Comparison of ENCODE assay signal across 8 cellular contexts in genomic region chr7:151315038-151315655, GRCh38. TPM values are rescaled to one million over a fixed set of nuclear protein-coding genes. Genes with fewer than 3 reads are reported as not detected.
A peak's percentile ranks its signal among the peaks of the same experiment; 100 is the strongest.
DNase-seq lines count a peak whose midpoint lies in the region; ATAC-seq and TF ChIP-seq lines count a peak whose summit lies in the region.

No MANE protein-coding gene starts in this region.

- no peak overlapping the region for H3K27ac Mint-ChIP-seq in T-helper 2 cell treated with Interferon-gamma antibody and Interleukin-4, amounts not matched to agents 5 μg/mL and 100 μg/mL, for 36 hours

- TF ChIP-seq CTCF in AG09309 (IDR thresholded peaks at IDR 0.05; ENCODE audit: control insufficient read depth, insufficient read depth, low read depth, low read length, missing control alignments) (peak; percentile 79), right atrium auricular region (IDR thresholded peaks at IDR 0.05) (peak; percentile 62 to 82), gastrocnemius medialis (IDR thresholded peaks at IDR 0.05 in 4 of 5, conservative IDR thresholded peaks at IDR 0.05 in 1 of 5) (peak; percentile 60 to 83 (median 80))

- ATAC-seq in GM19035 (IDR thresholded peaks at IDR 0.05; ENCODE audit: unreplicated experiment) (peak; percentile 71), gastrocnemius medialis (peak; percentile 65 to 72), HG03135 (IDR thresholded peaks at IDR 0.05; ENCODE audit: unreplicated experiment) (no peak)

- H3K4me3 Mint-ChIP-seq in T-helper 2 cell treated with Interferon-gamma antibody and Interleukin-4, amounts not matched to agents 5 μg/mL and 100 μg/mL, for 36 hours: no peak overlapping the region

- peaks cover 0 to 9% of the 10 kb centered on the region in 2 donors for H3K9me3 ChIP-seq in right atrium auricular region
- no peaks in the 10 kb centered on the region for H3K9me3 ChIP-seq in gastrocnemius medialis

- DNase-seq in AG09309 (ENCODE audit: low read depth) (peak; percentile 20), NCI-H1048 (lab: John Stamatoyannopoulos, UW) (peak; percentile 56), amniotic stem cell (lab: John Stamatoyannopoulos, UW) (peak; percentile 42), right atrium auricular region (ENCODE audit: low spot score) (peak; percentile 84), gastrocnemius medialis (peak; percentile 31 to 59)
- peak; percentile 56 for DNase-seq in T-helper 2 cell treated with Interferon-gamma antibody and Interleukin-4, amounts not matched to agents 5 μg/mL and 100 μg/mL, for 36 hours (ENCODE audit: low spot score)

- H3K27ac ChIP-seq in right atrium auricular region (no peak overlapping the region), gastrocnemius medialis (no peak overlapping the region)

- peaks cover 3% of the 10 kb centered on the region for H3K4me1 Mint-ChIP-seq in T-helper 2 cell treated with Interferon-gamma antibody and Interleukin-4, amounts not matched to agents 5 μg/mL and 100 μg/mL, for 36 hours (ENCODE audit: low read depth)

- TF ChIP-seq POLR2A in gastrocnemius medialis (IDR thresholded peaks at IDR 0.05): no peak

- H3K27me3 ChIP-seq in right atrium auricular region: no peaks in the 10 kb centered on the region
- H3K27me3 ChIP-seq in gastrocnemius medialis: no peaks in the 10 kb centered on the region

- H3K27me3 Mint-ChIP-seq in T-helper 2 cell treated with Interferon-gamma antibody and Interleukin-4, amounts not matched to agents 5 μg/mL and 100 μg/mL, for 36 hours (ENCODE audit: low read depth): no peaks in the 10 kb centered on the region

- H3K4me1 ChIP-seq in right atrium auricular region (peaks cover 0 to 8% of the 10 kb centered on the region in 2 donors), gastrocnemius medialis (peaks cover 6% of the 10 kb centered on the region in 2 donors)

- H3K36me3 ChIP-seq in right atrium auricular region (no peaks in the 10 kb centered on the region), gastrocnemius medialis (no peaks in the 10 kb centered on the region)

- H3K9me3 Mint-ChIP-seq in T-helper 2 cell treated with Interferon-gamma antibody and Interleukin-4, amounts not matched to agents 5 μg/mL and 100 μg/mL, for 36 hours: peaks cover 21% of the 10 kb centered on the region

- H3K4me3 ChIP-seq in AG09309 (ENCODE audit: control insufficient read depth, low read depth, low read length): no peak overlapping the region
- H3K4me3 ChIP-seq in right atrium auricular region: no peak overlapping the region
- no peak overlapping the region for H3K4me3 ChIP-seq in gastrocnemius medialis

- in situ Hi-C loops in gastrocnemius medialis (cut with MboI; ENCODE audit: low sequenced_read_pairs in 4 of 4): loop anchor here in 2 of 4 donors (5.0 kb wide), 1 partner anchor 37 kb away; no protein-coding TSS in a partner anchor

- H3K36me3 Mint-ChIP-seq in T-helper 2 cell treated with Interferon-gamma antibody and Interleukin-4, amounts not matched to agents 5 μg/mL and 100 μg/mL, for 36 hours (ENCODE audit: low read depth): peaks cover 1% of the 10 kb centered on the region

- intact Hi-C loops in gastrocnemius medialis (cut with DNase I; ENCODE audit: low total_unique reads): loop anchor here (1.0 to 5.0 kb wide), 3 partner anchors 35 to 444 kb away; no protein-coding TSS in a partner anchor

RNA-seq across cellular contexts. Expression of gene NUB1, which starts 26.5 kb away (rescaled TPM):
- total RNA-seq in right atrium auricular region: 10 to 100 TPM; 33.5 to 39.6 TPM
- total RNA-seq in gastrocnemius medialis: 10 to 100 TPM; 45.3 to 59.0 (median 49.7) TPM

Comparison
In these comparisons a context has a peak if more than half of its experiments do, and no peak if none do; other contexts are left out.
1. DNase-seq: peak in every context shown above with its lines; median percentile 84 in right atrium auricular region; 56 in NCI-H1048; 56 in T-helper 2 cell treated with Interferon-gamma antibody and Interleukin-4, amounts not matched to agents 5 μg/mL and 100 μg/mL, for 36 hours; 45 in gastrocnemius medialis; 42 in amniotic stem cell; 20 in AG09309.